Comparison of ENCODE assay signal across 14 cellular contexts in genomic region chr5:154487541-154487940, GRCh38. TPM values are rescaled to one million over a fixed set of nuclear protein-coding genes. Genes with fewer than 3 reads are reported as not detected.
DNase-seq lines count a peak whose midpoint lies in the region; ATAC-seq and TF ChIP-seq lines count a peak whose summit lies in the region.
"Had no signal": no experiment of that assay in that cellular context is flagged by ENCODE, and none has a peak within 500 bp of the region (broad histone marks: within the 10 kb centered on the region; RNA-seq: fewer than 3 reads in every experiment).

No MANE protein-coding gene starts in this region.

- H3K4me1 Mint-ChIP-seq in mesothelial cell of epicardium, result peaks cover 59% of the 10 kb centered on the region

- H3K27me3 ChIP-seq in osteoblast (ENCODE audit: insufficient read depth, low read length) (peaks cover 74% of the 10 kb centered on the region), transverse colon (peaks cover 92% of the 10 kb centered on the region)

- intact Hi-C loops in left colon (cut with DNase I, micrococcal nuclease), result no loop called here
- intact Hi-C loops in transverse colon (cut with DNase I; ENCODE audit: low total_unique reads), result no loop called here

- H3K4me1 ChIP-seq in osteoblast (ENCODE audit: insufficient read depth, low read length), result no peaks in the 10 kb centered on the region
- peaks cover 8 to 29% (median 11%) of the 10 kb centered on the region in 4 donors for H3K4me1 ChIP-seq in transverse colon
- H3K4me1 ChIP-seq: SJSA1 had no signal

- H3K4me3 Mint-ChIP-seq in mesothelial cell of epicardium, result no peak overlapping the region
- H3K4me3 Mint-ChIP-seq: nephron had no signal

- H3K36me3 Mint-ChIP-seq in mesothelial cell of epicardium, result no peaks in the 10 kb centered on the region

- H3K9me3 ChIP-seq in osteoblast (ENCODE audit: low read depth, low read length) (no peaks in the 10 kb centered on the region), transverse colon (no peaks in the 10 kb centered on the region)
- H3K9me3 ChIP-seq: SJSA1 had no signal

- H2AFZ ChIP-seq in osteoblast (ENCODE audit: low read length), result no peak overlapping the region

- no peaks in the 10 kb centered on the region for H3K79me2 ChIP-seq in osteoblast (ENCODE audit: insufficient read depth, low read length)

- H3K4me3 ChIP-seq in osteoblast (ENCODE audit: insufficient read depth, low read length) (no peak overlapping the region), transverse colon (no peak overlapping the region)
- H3K4me3 ChIP-seq: SJSA1 had no signal

- in situ Hi-C loops in transverse colon (cut with MboI; ENCODE audit: low pct_ligation_motif_present in 1 of 4, low pct_unique_long_range_greater_than_20kb in 1 of 4, low sequenced_read_pairs in 3 of 4), result no loop called here

- H3K36me3 ChIP-seq in osteoblast (ENCODE audit: insufficient read depth, low read length) (no peaks in the 10 kb centered on the region), transverse colon (no peaks in the 10 kb centered on the region)
- H3K36me3 ChIP-seq: SJSA1 had no signal

- peak overlapping the region; percentile 91 for H3K27ac Mint-ChIP-seq in mesothelial cell of epicardium
- H3K27ac Mint-ChIP-seq: nephron had no signal

- TF ChIP-seq POLR2A in transverse colon (IDR thresholded peaks at IDR 0.05), result no peak

- peaks cover 3% of the 10 kb centered on the region for H4K20me1 ChIP-seq in osteoblast (ENCODE audit: insufficient read depth, low read length)

- no peak for TF ChIP-seq EP300 in transverse colon (IDR thresholded peaks at IDR 0.05; ENCODE audit: low read depth)

- DNase-seq in mesothelial cell of epicardium (ENCODE audit: low spot score in 2 of 2, unreplicated experiment in 2 of 2) (no peak), left colon (no peak), osteoblast (ENCODE audit: insufficient read length, low spot score, missing footprints) (no peak), DMS53 (lab: John Stamatoyannopoulos, UW) (no peak), transverse colon (no peak)
- DNase-seq: amygdala had no signal

- TF ChIP-seq CTCF in mesothelial cell of epicardium (IDR thresholded peaks at IDR 0.05; ENCODE audit: unreplicated experiment) (no peak), osteoblast (IDR thresholded peaks at IDR 0.05; ENCODE audit: extremely low read depth, low read depth, low read length) (no peak), transverse colon (IDR thresholded peaks at IDR 0.05) (no peak)

- peak; percentile 99 for ATAC-seq in GM18868 (IDR thresholded peaks at IDR 0.05; ENCODE audit: unreplicated experiment)
- peak; percentile 98 for ATAC-seq in GM21390 (IDR thresholded peaks at IDR 0.05; ENCODE audit: unreplicated experiment)
- ATAC-seq in HG03175 (IDR thresholded peaks at IDR 0.05; ENCODE audit: unreplicated experiment), result peak; percentile 95
- no peak for ATAC-seq in left colon

- no peaks in the 10 kb centered on the region for H3K9me3 Mint-ChIP-seq in mesothelial cell of epicardium
- H3K9me3 Mint-ChIP-seq: nephron had no signal

- peaks cover 34% of the 10 kb centered on the region for H3K27me3 Mint-ChIP-seq in mesothelial cell of epicardium (ENCODE audit: low read depth)

- H3K27ac ChIP-seq in osteoblast (ENCODE audit: low read depth, low read length), result no peak overlapping the region
- H3K27ac ChIP-seq in transverse colon, result peak overlapping the region in 1 of 4 donors; percentile 91
- H3K27ac ChIP-seq: SJSA1 had no signal

- no peak overlapping the region for H3K4me2 ChIP-seq in osteoblast (ENCODE audit: insufficient read depth, low read length)

- WGBS in transverse colon (ENCODE audit: low coverage in 1 of 2), 2 donors, result 22 to 33% methylated on average over 1 to 2 of the region's 2 CpGs

RNA-seq across cellular contexts. Expression of gene HAND1, which starts 9.5 kb away (rescaled TPM):
- total RNA-seq in mesothelial cell of epicardium, result 16.5 to 19.3 TPM (median 16.9 TPM) in 3 replicates
- 1 to 10 TPM in 1 of 2 donors, not detected in 1; 4.4 TPM for total RNA-seq in left colon
- under 0.01 TPM in 1 of 2 replicates, not detected in the other for total RNA-seq in osteoblast
- total RNA-seq in transverse colon, result 1 to 10 TPM; 6.7 to 8.0 (median 7.4) TPM
- total RNA-seq: fibroblast of villous mesenchyme, M059J, SJSA1, subcutaneous adipose tissue had no signal

RNA-seq across cellular contexts. Expression of gene SAP30L, which starts 41.7 kb away (rescaled TPM):
- total RNA-seq in mesothelial cell of epicardium (32.9 to 36.2 TPM (median 34.8 TPM) in 3 replicates), left colon (10 to 100 TPM; 42.6 to 48.9 TPM), osteoblast (32.2 and 36.5 TPM in 2 replicates), transverse colon (10 to 100 TPM; 26.3 to 47.1 (median 33.1) TPM)
